In the genomic region with DNA sequence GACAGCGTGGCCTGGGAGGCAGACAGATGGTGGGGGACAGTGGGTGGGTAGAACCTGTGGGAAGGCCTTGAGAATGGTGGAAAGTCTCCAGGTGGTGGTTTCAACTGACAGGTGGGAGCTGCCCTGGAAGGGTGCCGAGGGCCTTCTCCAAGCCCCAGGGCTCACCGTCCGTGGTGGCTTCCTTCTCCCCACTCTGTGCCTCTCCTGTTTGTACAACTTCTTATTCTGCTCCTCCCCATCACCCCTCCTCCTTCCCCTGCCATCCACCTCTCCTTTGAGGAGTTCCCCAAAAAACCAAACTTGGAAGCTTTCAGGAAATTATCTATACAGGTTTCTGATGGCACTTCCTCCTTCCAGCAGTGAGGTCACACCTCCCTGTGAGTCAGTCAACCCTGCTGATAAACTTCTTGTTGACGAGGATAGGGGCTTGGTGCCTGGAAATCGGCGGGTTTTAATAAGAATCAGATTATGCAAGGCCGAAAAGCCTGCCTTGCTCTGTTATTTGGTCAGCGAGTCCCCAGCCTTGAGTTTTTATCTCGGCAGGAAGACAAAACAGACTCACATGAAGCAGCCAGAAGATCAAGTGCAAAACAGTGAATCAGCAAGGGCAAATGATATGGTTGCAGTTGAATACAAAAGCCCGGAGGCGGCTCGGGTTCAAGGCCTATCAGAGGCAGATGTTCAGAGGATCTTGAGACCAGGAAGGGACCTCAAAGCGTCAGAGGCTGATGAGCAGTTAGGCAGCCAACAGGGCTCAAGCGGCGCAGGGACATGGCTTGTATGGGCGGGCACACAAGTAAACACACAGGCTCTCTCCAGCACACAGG, we compare ENCODE assay signal across 7 cellular contexts. TPM values are rescaled to one million over a fixed set of nuclear protein-coding genes. Genes with fewer than 3 reads are reported as not detected.
DNase-seq lines count a peak whose midpoint lies in the region; ATAC-seq and FAIRE-seq lines count a peak whose summit lies in the region.

No MANE protein-coding gene starts in this region.

- no peak overlapping the region for H3K4me3 ChIP-seq in small intestine (ENCODE audit: low read depth in 1 of 2, low read length in 2 of 2)

- H3K4me3 Mint-ChIP-seq in stimulated activated naive B cell treated with anti-CD40 and anti-IgM and Interleukin-4, amounts not matched to agents 10 μg/mL and 1 μg/mL and 100 μg/mL, for 72 hours = no peak overlapping the region

- in situ Hi-C loops in KBM-7 (cut with MboI; ENCODE audit: low pct_unique_long_range_greater_than_20kb, low sequenced_read_pairs) = no loop called here

- no peaks in the 10 kb centered on the region for H3K9me3 ChIP-seq in small intestine (ENCODE audit: control insufficient read depth, low read depth)

- no peaks in the 10 kb centered on the region for H3K27me3 Mint-ChIP-seq in stimulated activated naive B cell treated with anti-CD40 and anti-IgM and Interleukin-4, amounts not matched to agents 10 μg/mL and 1 μg/mL and 100 μg/mL, for 72 hours

- peak; percentile 52 for ATAC-seq in Right ventricle myocardium superior (ENCODE audit: poor library complexity)
- peak in 1 of 2 donors; percentile 33 for ATAC-seq in stimulated activated naive B cell treated with anti-CD40 and anti-IgM and Interleukin-4, amounts not matched to agents 10 μg/mL and 1 μg/mL and 100 μg/mL, for 72 hours (replicated peaks)

- H3K4me1 Mint-ChIP-seq in stimulated activated naive B cell treated with anti-CD40 and anti-IgM and Interleukin-4, amounts not matched to agents 10 μg/mL and 1 μg/mL and 100 μg/mL, for 72 hours = peaks cover 0 to 12% of the 10 kb centered on the region in 2 donors

- 65 to 79% (median 68%) methylated on average over 16 to 17 of the region's 17 CpGs for WGBS in small intestine, 3 donors

- intact Hi-C loops in Right ventricle myocardium superior (cut with DNase I) = no loop called here

- H3K9me3 Mint-ChIP-seq in stimulated activated naive B cell treated with anti-CD40 and anti-IgM and Interleukin-4, amounts not matched to agents 10 μg/mL and 1 μg/mL and 100 μg/mL, for 72 hours = no peaks in the 10 kb centered on the region

- no peaks in the 10 kb centered on the region for H3K36me3 ChIP-seq in small intestine (ENCODE audit: control insufficient read depth in 2 of 2, insufficient read depth in 2 of 2, low read length in 2 of 2)

- peaks cover 0 to 7% of the 10 kb centered on the region in 2 donors for H3K4me1 ChIP-seq in small intestine (ENCODE audit: control insufficient read depth in 2 of 2, insufficient read depth in 1 of 2, low read depth in 1 of 2, low read length in 1 of 2)

- DNase-seq in KBM-7 (peak; percentile 91), UCSD-AML1 (lab: John Stamatoyannopoulos, UW; ENCODE audit: unreplicated experiment) (peak; percentile 75), Right ventricle myocardium superior (peak; percentile 74), NCI-H526 (lab: John Stamatoyannopoulos, UW) (no peak), small intestine (no peak)
- no peak for DNase-seq in stimulated activated naive B cell treated with anti-CD40 and anti-IgM and Interleukin-4, amounts not matched to agents 10 μg/mL and 1 μg/mL and 100 μg/mL, for 72 hours
- no peak for DNase-seq in effector CD8-positive, alpha-beta T cell (lab: John Stamatoyannopoulos, UW)

- no peak for FAIRE-seq in small intestine (lab: Jason Lieb, UNC)

- H3K27ac Mint-ChIP-seq in stimulated activated naive B cell treated with anti-CD40 and anti-IgM and Interleukin-4, amounts not matched to agents 10 μg/mL and 1 μg/mL and 100 μg/mL, for 72 hours = peak overlapping the region; percentile 20

- H3K27me3 ChIP-seq in small intestine (ENCODE audit: control insufficient read depth in 2 of 2, insufficient read depth in 2 of 2, low read length in 2 of 2) = no peaks in the 10 kb centered on the region

- peak overlapping the region in 1 of 2 donors; percentile 52 for H3K27ac ChIP-seq in small intestine (ENCODE audit: low read depth in 1 of 2, low read length in 1 of 2)

- H3K36me3 Mint-ChIP-seq in stimulated activated naive B cell treated with anti-CD40 and anti-IgM and Interleukin-4, amounts not matched to agents 10 μg/mL and 1 μg/mL and 100 μg/mL, for 72 hours = peaks cover 48 to 76% of the 10 kb centered on the region in 2 donors

RNA-seq across cellular contexts. Expression of a gene that starts 9.5 kb away (rescaled TPM):
- total RNA-seq in Right ventricle myocardium superior = 36.5 TPM
- polyA plus RNA-seq in small intestine = 10 to 100 TPM in 1 of 3 donors, 1 to 10 TPM in 2; 1.6 to 11.6 (median 2.2) TPM

RNA-seq across cellular contexts. Expression of a gene that starts 42.1 kb away (rescaled TPM):
- 10.7 TPM for total RNA-seq in Right ventricle myocardium superior
- 10 to 100 TPM; 13.6 to 23.3 (median 19.2) TPM for polyA plus RNA-seq in small intestine

Comparison
In these comparisons a context has a peak if more than half of its experiments do, and no peak if none do; other contexts are left out.
1. DNase-seq: peak in KBM-7 (single experiment), UCSD-AML1 (single experiment) and Right ventricle myocardium superior (single experiment); none in stimulated activated naive B cell treated with anti-CD40 and anti-IgM and Interleukin-4, amounts not matched to agents 10 μg/mL and 1 μg/mL and 100 μg/mL, for 72 hours (single experiment), NCI-H526 (0 of 2), effector CD8-positive, alpha-beta T cell (single experiment) and small intestine (single experiment).